16 cellular contexts compared by ENCODE assay signal in genomic region chr19:18460900-18461299, GRCh38. TPM values are rescaled to one million over a fixed set of nuclear protein-coding genes. Genes with fewer than 3 reads are reported as not detected.
DNase-seq lines count a peak whose midpoint lies in the region; ATAC-seq and TF ChIP-seq lines count a peak whose summit lies in the region.
"Had no signal": no experiment of that assay in that cellular context is flagged by ENCODE, and none has a peak within 500 bp of the region (broad histone marks: within the 10 kb centered on the region; RNA-seq: fewer than 3 reads in every experiment).

No MANE protein-coding gene starts in this region.

- ATAC-seq in thoracic aorta (ENCODE audit: insufficient number of reproducible peaks, low FRiP score, low read depth) (no peak), HG02970 (IDR thresholded peaks at IDR 0.05; ENCODE audit: low FRiP score, unreplicated experiment) (no peak)
- ATAC-seq: HCT116 had no signal

- H3K27ac ChIP-seq in breast epithelium (peak overlapping the region; percentile 54 to 95), thoracic aorta (peak overlapping the region; percentile 89 to 95)
- H3K27ac ChIP-seq: HL-60, KMS-11 had no signal

- POLR2A ChIA-PET in HEK293T (lab: Yijun Ruan, JAX): no interaction called here

- DNase-seq in NCI-H226: peak; percentile 47
- no peak for DNase-seq in breast epithelium (ENCODE audit: low spot score in 2 of 2)
- peak; percentile 68 for DNase-seq in myocyte (ENCODE audit: low read depth)
- no peak for DNase-seq in thoracic aorta (ENCODE audit: low spot score)
- DNase-seq in SHP77 treated with DMSO at 0.1 percent for 48 hours (lab: John Stamatoyannopoulos, UW): no peak
- no peak for DNase-seq in HEK293T (ENCODE audit: extremely low spot score)
- DNase-seq: activated CD4-positive, alpha-beta T cell treated with anti-CD3 and anti-CD28 coated beads for 4 hours; activated CD8-positive, alpha-beta memory T cell treated with anti-CD3 and anti-CD28 coated beads, Interleukin-2, amount 50 U/mL, for 48 hours; mesendoderm; NK-92 treated with Interleukin-12 subunit alpha and Interleukin-12 subunit beta, amount 100 ng/mL, for 24 hours; stimulated activated naive CD4-positive, alpha-beta T cell had no signal

- CTCF ChIA-PET in HEK293T (lab: Yijun Ruan, JAX): interaction anchor here (0.8 to 3.0 kb wide), 3 partner anchors 8 to 11 kb away, joined by 3 to 21 read pairs (median 8); no protein-coding TSS in a partner anchor

- H3K4me1 ChIP-seq in breast epithelium (peaks cover 20 to 24% of the 10 kb centered on the region in 2 donors), thoracic aorta (ENCODE audit: control insufficient read depth in 1 of 2, low read depth in 2 of 2) (peaks cover 35 to 62% of the 10 kb centered on the region in 2 donors)

- TF ChIP-seq CTCF in breast epithelium (IDR thresholded peaks at IDR 0.05) (no peak), thoracic aorta (IDR thresholded peaks at IDR 0.05) (no peak)

- H3K36me3 ChIP-seq in breast epithelium: peaks cover 6% of the 10 kb centered on the region
- H3K36me3 ChIP-seq in thoracic aorta: peaks cover 12% of the 10 kb centered on the region

- no peaks in the 10 kb centered on the region for H3K9me3 ChIP-seq in breast epithelium
- H3K9me3 ChIP-seq in thoracic aorta: no peaks in the 10 kb centered on the region
- H3K9me3 ChIP-seq: SJSA1 had no signal

- TF ChIP-seq POLR2A in breast epithelium (IDR thresholded peaks at IDR 0.05): no peak

- no peak overlapping the region for H3K4me3 ChIP-seq in breast epithelium
- no peak overlapping the region for H3K4me3 ChIP-seq in thoracic aorta
- H3K4me3 ChIP-seq: SJSA1 had no signal

- no peaks in the 10 kb centered on the region for H3K27me3 ChIP-seq in breast epithelium
- no peaks in the 10 kb centered on the region for H3K27me3 ChIP-seq in thoracic aorta (replicated peaks; ENCODE audit: insufficient read depth)
- H3K27me3 ChIP-seq: SJSA1 had no signal

- intact Hi-C loops in breast epithelium (cut with DNase I; ENCODE audit: low total_unique reads): no loop called here

TF ChIP-seq in HEK293T, 16 proteins besides CTCF, POLR2A, EP300 and RAD21:
- no peak for TF ChIP-seq ELF4 (IDR thresholded peaks at IDR 0.05)
- no peak for TF ChIP-seq HDGF (IDR thresholded peaks at IDR 0.05; ENCODE audit: borderline replicate concordance)
- TF ChIP-seq FOXA1 (IDR thresholded peaks at IDR 0.05): no peak
TF ChIP-seq in HEK293T: peak in this region for 0.

RNA-seq across cellular contexts. Expression of gene ISYNA1, which starts 23.0 kb away (rescaled TPM):
- total RNA-seq in breast epithelium: 10 to 100 TPM in 2 of 3 donors, 1 to 10 TPM in 1; 7.4 to 42.9 (median 40.2) TPM
- total RNA-seq in myocyte: 5.0 and 11.7 TPM in 2 replicates
- polyA plus RNA-seq in myocyte (2012): 3.4 TPM
- 100 to 1,000 TPM in 1 of 2 donors, 10 to 100 TPM in 1; 60.9 to 143 TPM for total RNA-seq in thoracic aorta

RNA-seq across cellular contexts. Expression of gene SSBP4, which starts 41.7 kb away (rescaled TPM):
- total RNA-seq in breast epithelium (10 to 100 TPM; 29.4 to 71.8 (median 46.7) TPM), myocyte (124 and 134 TPM in 2 replicates), thoracic aorta (10 to 100 TPM; 87.7 to 94.9 TPM)
- polyA plus RNA-seq in myocyte (2012): 31.0 TPM

Comparison
In these comparisons a context has a peak if more than half of its experiments do, and no peak if none do; other contexts are left out.
1. DNase-seq: peak in NCI-H226 (single experiment) and myocyte (single experiment); none in breast epithelium (0 of 2), thoracic aorta (single experiment), SHP77 treated with DMSO at 0.1 percent for 48 hours (single experiment) and HEK293T (single experiment).